Comparison of ENCODE assay signal across 35 cellular contexts in genomic region chr10:92942226-92942625, GRCh38.
DNase-seq lines count a peak whose midpoint lies in the region; ATAC-seq, FAIRE-seq and TF ChIP-seq lines count a peak whose summit lies in the region.
"Had no signal": no experiment of that assay in that cellular context is flagged by ENCODE, and none has a peak within 500 bp of the region (broad histone marks: within the 10 kb centered on the region; RNA-seq: fewer than 3 reads in every experiment).

No MANE protein-coding gene starts in this region.

- no TSS peak for BruUV-seq in PC-3 (replicated peaks; lab: Mats Ljungman, UMichigan)

- peak; percentile 79 for DNase-seq in LNCaP clone FGC (ENCODE audit: low read depth)
- peak; percentile 32 for DNase-seq in PC-3
- no peak for DNase-seq in small intestine
- no peak for DNase-seq in stimulated activated naive CD8-positive, alpha-beta T cell treated with anti-CD3 and anti-CD28 coated beads, Interleukin-15, amount 100 ng/mL, for 72 hours
- DNase-seq in activated gamma-delta T cell (lab: John Stamatoyannopoulos, UW), result no peak
- no peak for DNase-seq in foreskin keratinocyte
- DNase-seq in RKO (ENCODE audit: low spot score), result no peak
- DNase-seq: 8988T; ACHN; AML-193; BE2C; C1 segment of cervical spinal cord; Caco-2; Calu3; CD4-positive, alpha-beta memory T cell; CD4-positive, alpha-beta T cell; CD4-positive, CD25-positive, alpha-beta regulatory T cell; CD8-positive, alpha-beta memory T cell; CD8-positive, alpha-beta T cell; COR-L47; DMS 273 treated with DMSO at 0.1 percent for 48 hours; DMS153; DMS53; DMS79; DMS79 treated with DMSO at 0.1 percent for 48 hours; DND-41; EL had no signal

- H3K27ac Mint-ChIP-seq in stimulated activated naive CD8-positive, alpha-beta T cell treated with anti-CD3 and anti-CD28 coated beads, Interleukin-15, amount 100 ng/mL, for 72 hours, result no peak overlapping the region
- H3K27ac Mint-ChIP-seq: B cell; CD14-positive monocyte; CD4-positive, alpha-beta memory T cell; CD4-positive, alpha-beta T cell; CD4-positive, CD25-positive, alpha-beta regulatory T cell; CD8-positive, alpha-beta memory T cell; CD8-positive, alpha-beta T cell had no signal

- intact Hi-C loops in PC-3 (cut with micrococcal nuclease), result no loop called here

- POLR2A ChIA-PET in PC-3 (lab: Charles Lee; ENCODE audit: unreplicated experiment), result no interaction called here

- CTCF ChIA-PET in PC-3 (lab: Charles Lee), result no interaction called here

- no peak overlapping the region for H3K9ac ChIP-seq in PC-3 (ENCODE audit: low read length)
- H3K9ac ChIP-seq: BLaER1; BLaER1 treated with 17β-estradiol and CSF1 and Interleukin-3, amounts not matched to agents 10 nM and 100 nM had no signal

- FAIRE-seq in A204.1 (lab: Jason Lieb, UNC) (peak; percentile 29), small intestine (lab: Jason Lieb, UNC) (peak; percentile 5)
- FAIRE-seq: A549, D721Med had no signal

- no peaks in the 10 kb centered on the region for H3K27me3 ChIP-seq in PC-3 (ENCODE audit: low read length)
- H3K27me3 ChIP-seq in small intestine (ENCODE audit: control insufficient read depth in 2 of 2, insufficient read depth in 2 of 2, low read length in 2 of 2), result no peaks in the 10 kb centered on the region
- no peaks in the 10 kb centered on the region for H3K27me3 ChIP-seq in foreskin keratinocyte
- H3K27me3 ChIP-seq: BE2C; BLaER1; BLaER1 treated with 17β-estradiol and CSF1 and Interleukin-3, amounts not matched to agents 10 nM and 100 nM had no signal

- no peaks in the 10 kb centered on the region for H3K9me3 ChIP-seq in PC-3 (ENCODE audit: low read length)
- H3K9me3 ChIP-seq in small intestine (ENCODE audit: control insufficient read depth, low read depth), result no peaks in the 10 kb centered on the region
- H3K9me3 ChIP-seq: A549; BE2C; BLaER1; BLaER1 treated with 17β-estradiol and CSF1 and Interleukin-3, amounts not matched to agents 10 nM and 100 nM; Caco-2 had no signal

- TF ChIP-seq CTCF in LNCaP clone FGC (IDR thresholded peaks at IDR 0.05; ENCODE audit: control insufficient read depth, extremely low read depth, insufficient read depth) (no peak), PC-3 (conservative IDR thresholded peaks at IDR 0.05; ENCODE audit: low read depth, low read length) (no peak), foreskin keratinocyte (conservative IDR thresholded peaks at IDR 0.05) (no peak)

- ATAC-seq in PC-3, result peak; percentile 77
- no peak for ATAC-seq in stimulated activated naive CD8-positive, alpha-beta T cell treated with anti-CD3 and anti-CD28 coated beads, Interleukin-15, amount 100 ng/mL, for 72 hours
- ATAC-seq in foreskin keratinocyte, result no peak
- ATAC-seq: A549; CD8-positive, alpha-beta T cell had no signal

- H3K79me2 ChIP-seq in PC-3 (ENCODE audit: low read length), result no peaks in the 10 kb centered on the region

- no peaks in the 10 kb centered on the region for H3K4me1 Mint-ChIP-seq in stimulated activated naive CD8-positive, alpha-beta T cell treated with anti-CD3 and anti-CD28 coated beads, Interleukin-15, amount 100 ng/mL, for 72 hours
- H3K4me1 Mint-ChIP-seq: B cell; CD14-positive monocyte; CD4-positive, alpha-beta memory T cell; CD8-positive, alpha-beta memory T cell had no signal

- H3K27me3 Mint-ChIP-seq in stimulated activated naive CD8-positive, alpha-beta T cell treated with anti-CD3 and anti-CD28 coated beads, Interleukin-15, amount 100 ng/mL, for 72 hours, result no peaks in the 10 kb centered on the region
- H3K27me3 Mint-ChIP-seq: B cell; CD4-positive, alpha-beta memory T cell; CD4-positive, alpha-beta T cell; CD4-positive, CD25-positive, alpha-beta regulatory T cell; CD8-positive, alpha-beta memory T cell had no signal

- no peaks in the 10 kb centered on the region for H4K20me1 ChIP-seq in PC-3 (ENCODE audit: low read length)
- H4K20me1 ChIP-seq: BLaER1; BLaER1 treated with 17β-estradiol and CSF1 and Interleukin-3, amounts not matched to agents 10 nM and 100 nM had no signal

- H3K36me3 ChIP-seq in PC-3 (ENCODE audit: low read depth, low read length) (no peaks in the 10 kb centered on the region), small intestine (ENCODE audit: control insufficient read depth in 2 of 2, insufficient read depth in 2 of 2, low read length in 2 of 2) (peaks cover 0 to 2% of the 10 kb centered on the region in 2 donors)

- H3K4me2 ChIP-seq in PC-3 (ENCODE audit: low read length), result no peak overlapping the region
- H3K4me2 ChIP-seq: A549; BLaER1; BLaER1 treated with 17β-estradiol and CSF1 and Interleukin-3, amounts not matched to agents 10 nM and 100 nM had no signal

- no peak overlapping the region for H3K4me3 ChIP-seq in LNCaP clone FGC (ENCODE audit: low read depth, low read length)
- H3K4me3 ChIP-seq in PC-3 (ENCODE audit: low read length), result no peak overlapping the region
- H3K4me3 ChIP-seq in small intestine (ENCODE audit: low read depth in 1 of 2, low read length in 2 of 2), result no peak overlapping the region
- H3K4me3 ChIP-seq: A549; BLaER1; BLaER1 treated with 17β-estradiol and CSF1 and Interleukin-3, amounts not matched to agents 10 nM and 100 nM had no signal

- no peaks in the 10 kb centered on the region for H3K9me2 ChIP-seq in PC-3 (replicated peaks; ENCODE audit: low read length)

- H2AFZ ChIP-seq in PC-3 (ENCODE audit: low read length), result no peak overlapping the region

- H3K27ac ChIP-seq in PC-3 (ENCODE audit: low read length), result no peak overlapping the region
- H3K27ac ChIP-seq in small intestine (ENCODE audit: low read depth in 1 of 2, low read length in 1 of 2), result no peak overlapping the region
- H3K27ac ChIP-seq in foreskin keratinocyte, result no peak overlapping the region
- H3K27ac ChIP-seq: 22Rv1; A549; BLaER1; BLaER1 treated with 17β-estradiol and CSF1 and Interleukin-3, amounts not matched to agents 10 nM and 100 nM had no signal

- H3K4me1 ChIP-seq in PC-3 (ENCODE audit: insufficient read depth, low read length) (no peaks in the 10 kb centered on the region), small intestine (ENCODE audit: control insufficient read depth in 2 of 2, insufficient read depth in 1 of 2, low read depth in 1 of 2, low read length in 1 of 2) (no peaks in the 10 kb centered on the region), foreskin keratinocyte (no peaks in the 10 kb centered on the region)
- H3K4me1 ChIP-seq: A549; BE2C; BLaER1; BLaER1 treated with 17β-estradiol and CSF1 and Interleukin-3, amounts not matched to agents 10 nM and 100 nM; Caco-2 had no signal

- no peaks in the 10 kb centered on the region for H3F3A ChIP-seq in PC-3 (ENCODE audit: low read length, unreplicated experiment)

- no peak overlapping the region for H3K4me3 Mint-ChIP-seq in stimulated activated naive CD8-positive, alpha-beta T cell treated with anti-CD3 and anti-CD28 coated beads, Interleukin-15, amount 100 ng/mL, for 72 hours
- H3K4me3 Mint-ChIP-seq: B cell; CD14-positive monocyte; CD4-positive, alpha-beta memory T cell; CD4-positive, alpha-beta T cell; CD4-positive, CD25-positive, alpha-beta regulatory T cell; CD8-positive, alpha-beta memory T cell; CD8-positive, alpha-beta T cell had no signal

- no peaks in the 10 kb centered on the region for H3K9me3 Mint-ChIP-seq in stimulated activated naive CD8-positive, alpha-beta T cell treated with anti-CD3 and anti-CD28 coated beads, Interleukin-15, amount 100 ng/mL, for 72 hours
- H3K9me3 Mint-ChIP-seq: CD4-positive, alpha-beta memory T cell; CD4-positive, alpha-beta T cell; CD4-positive, CD25-positive, alpha-beta regulatory T cell; CD8-positive, alpha-beta memory T cell had no signal

Comparison
In these comparisons a context has a peak if more than half of its experiments do, and no peak if none do; other contexts are left out.
1. DNase-seq: peak in LNCaP clone FGC (single experiment) and PC-3 (single experiment); none in small intestine (single experiment), stimulated activated naive CD8-positive, alpha-beta T cell treated with anti-CD3 and anti-CD28 coated beads, Interleukin-15, amount 100 ng/mL, for 72 hours (0 of 2), activated gamma-delta T cell (single experiment), foreskin keratinocyte (0 of 2) and RKO (single experiment).